In genomic region chr19:10193666-10194499, GRCh38 we compare ENCODE assay signal across 1 cellular context.
TF ChIP-seq lines count a peak whose summit lies in the region.

No MANE protein-coding gene starts in this region.

TF ChIP-seq in HEK293, 187 proteins besides CTCF, POLR2A, EP300 and RAD21 (continued from another document):
- peak; percentile 87 for TF ChIP-seq REST (tag by site-specific recombination; IDR thresholded peaks at IDR 0.05)
- TF ChIP-seq ZBTB8A (tag by site-specific recombination; IDR thresholded peaks at IDR 0.05), result peak; percentile 44; the same call in 1 of the 2 replicates
- no peak for TF ChIP-seq FEZF1 (tag by site-specific recombination; IDR thresholded peaks at IDR 0.05)
- no peak for TF ChIP-seq ZNF791 (tag by site-specific recombination; IDR thresholded peaks at IDR 0.05)
- TF ChIP-seq ZNF362 (tag by site-specific recombination; IDR thresholded peaks at IDR 0.05), result 0 out of 2 replicates have a peak, but pooled peaks have one; percentile 45
- TF ChIP-seq ZNF785 (tag by site-specific recombination; IDR thresholded peaks at IDR 0.05), result no peak
- no peak for TF ChIP-seq SETDB1 (IDR thresholded peaks at IDR 0.05; ENCODE audit: insufficient read length, low read length)
- 0 out of 2 replicates have a peak, but pooled peaks have one; percentile 9 for TF ChIP-seq ZBTB1 (tag by site-specific recombination; IDR thresholded peaks at IDR 0.05)
- 0 out of 2 replicates have a peak, but pooled peaks have one; percentile 35 for TF ChIP-seq GLI4 (tag by site-specific recombination; IDR thresholded peaks at IDR 0.05)
- TF ChIP-seq ZNF184 (tag by site-specific recombination; IDR thresholded peaks at IDR 0.05), result 0 out of 2 replicates have a peak, but pooled peaks have one; percentile 26
- TF ChIP-seq ZNF777 (tag by site-specific recombination; IDR thresholded peaks at IDR 0.05; ENCODE audit: borderline replicate concordance), result peak; percentile 80; the same call in 1 of the 2 replicates
- peak; percentile 36 for TF ChIP-seq PATZ1 (tag by site-specific recombination; IDR thresholded peaks at IDR 0.05)
- TF ChIP-seq ZNF248 (tag by site-specific recombination; IDR thresholded peaks at IDR 0.05), result no peak
- TF ChIP-seq ZNF561 (tag by site-specific recombination; IDR thresholded peaks at IDR 0.05; ENCODE audit: borderline replicate concordance), result peak; percentile 79; the same call in 1 of the 2 replicates
- TF ChIP-seq ZNF501 (tag by site-specific recombination; IDR thresholded peaks at IDR 0.05), result no peak
- TF ChIP-seq, protein P1, sequence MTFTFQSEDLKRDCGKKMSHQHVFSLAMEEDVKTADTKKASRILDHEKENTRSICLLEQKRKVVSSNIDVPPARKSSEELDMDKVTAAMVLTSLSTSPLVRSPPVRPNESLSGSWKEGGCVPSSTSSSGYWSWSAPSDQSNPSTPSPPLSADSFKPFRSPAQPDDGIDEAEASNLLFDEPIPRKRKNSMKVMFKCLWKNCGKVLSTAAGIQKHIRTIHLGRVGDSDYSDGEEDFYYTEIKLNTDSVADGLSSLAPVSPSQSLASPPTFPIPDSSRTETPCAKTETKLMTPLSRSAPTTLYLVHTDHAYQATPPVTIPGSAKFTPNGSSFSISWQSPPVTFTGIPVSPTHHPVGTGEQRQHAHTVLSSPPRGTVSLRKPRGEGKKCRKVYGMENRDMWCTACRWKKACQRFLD (tag by site-specific recombination; IDR thresholded peaks at IDR 0.05), result 0 out of 2 replicates have a peak, but pooled peaks have one; percentile 48
- TF ChIP-seq ZNF521 (tag by site-specific recombination; IDR thresholded peaks at IDR 0.05), result no peak
- TF ChIP-seq ZXDB (tag by site-specific recombination; IDR thresholded peaks at IDR 0.05), result peak; percentile 77; the same call in 1 of the 2 replicates
- 0 out of 2 replicates have a peak, but pooled peaks have one; percentile 8 for TF ChIP-seq ZNF292 (tag by site-specific recombination; IDR thresholded peaks at IDR 0.05; ENCODE audit: borderline replicate concordance, low read depth)
- peak; percentile 77 for TF ChIP-seq PRDM10 (tag by site-specific recombination; IDR thresholded peaks at IDR 0.05)
- TF ChIP-seq MEIS1 (CRISPR knock-in tag; IDR thresholded peaks at IDR 0.05; ENCODE audit: borderline replicate concordance), result no peak
- TF ChIP-seq, protein P2, sequence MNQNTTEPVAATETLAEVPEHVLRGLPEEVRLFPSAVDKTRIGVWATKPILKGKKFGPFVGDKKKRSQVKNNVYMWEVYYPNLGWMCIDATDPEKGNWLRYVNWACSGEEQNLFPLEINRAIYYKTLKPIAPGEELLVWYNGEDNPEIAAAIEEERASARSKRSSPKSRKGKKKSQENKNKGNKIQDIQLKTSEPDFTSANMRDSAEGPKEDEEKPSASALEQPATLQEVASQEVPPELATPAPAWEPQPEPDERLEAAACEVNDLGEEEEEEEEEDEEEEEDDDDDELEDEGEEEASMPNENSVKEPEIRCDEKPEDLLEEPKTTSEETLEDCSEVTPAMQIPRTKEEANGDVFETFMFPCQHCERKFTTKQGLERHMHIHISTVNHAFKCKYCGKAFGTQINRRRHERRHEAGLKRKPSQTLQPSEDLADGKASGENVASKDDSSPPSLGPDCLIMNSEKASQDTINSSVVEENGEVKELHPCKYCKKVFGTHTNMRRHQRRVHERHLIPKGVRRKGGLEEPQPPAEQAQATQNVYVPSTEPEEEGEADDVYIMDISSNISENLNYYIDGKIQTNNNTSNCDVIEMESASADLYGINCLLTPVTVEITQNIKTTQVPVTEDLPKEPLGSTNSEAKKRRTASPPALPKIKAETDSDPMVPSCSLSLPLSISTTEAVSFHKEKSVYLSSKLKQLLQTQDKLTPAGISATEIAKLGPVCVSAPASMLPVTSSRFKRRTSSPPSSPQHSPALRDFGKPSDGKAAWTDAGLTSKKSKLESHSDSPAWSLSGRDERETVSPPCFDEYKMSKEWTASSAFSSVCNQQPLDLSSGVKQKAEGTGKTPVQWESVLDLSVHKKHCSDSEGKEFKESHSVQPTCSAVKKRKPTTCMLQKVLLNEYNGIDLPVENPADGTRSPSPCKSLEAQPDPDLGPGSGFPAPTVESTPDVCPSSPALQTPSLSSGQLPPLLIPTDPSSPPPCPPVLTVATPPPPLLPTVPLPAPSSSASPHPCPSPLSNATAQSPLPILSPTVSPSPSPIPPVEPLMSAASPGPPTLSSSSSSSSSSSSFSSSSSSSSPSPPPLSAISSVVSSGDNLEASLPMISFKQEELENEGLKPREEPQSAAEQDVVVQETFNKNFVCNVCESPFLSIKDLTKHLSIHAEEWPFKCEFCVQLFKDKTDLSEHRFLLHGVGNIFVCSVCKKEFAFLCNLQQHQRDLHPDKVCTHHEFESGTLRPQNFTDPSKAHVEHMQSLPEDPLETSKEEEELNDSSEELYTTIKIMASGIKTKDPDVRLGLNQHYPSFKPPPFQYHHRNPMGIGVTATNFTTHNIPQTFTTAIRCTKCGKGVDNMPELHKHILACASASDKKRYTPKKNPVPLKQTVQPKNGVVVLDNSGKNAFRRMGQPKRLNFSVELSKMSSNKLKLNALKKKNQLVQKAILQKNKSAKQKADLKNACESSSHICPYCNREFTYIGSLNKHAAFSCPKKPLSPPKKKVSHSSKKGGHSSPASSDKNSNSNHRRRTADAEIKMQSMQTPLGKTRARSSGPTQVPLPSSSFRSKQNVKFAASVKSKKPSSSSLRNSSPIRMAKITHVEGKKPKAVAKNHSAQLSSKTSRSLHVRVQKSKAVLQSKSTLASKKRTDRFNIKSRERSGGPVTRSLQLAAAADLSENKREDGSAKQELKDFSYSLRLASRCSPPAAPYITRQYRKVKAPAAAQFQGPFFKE (tag by site-specific recombination; IDR thresholded peaks at IDR 0.05; ENCODE audit: borderline replicate concordance), result no peak
- no peak for TF ChIP-seq ZNF19 (tag by site-specific recombination; IDR thresholded peaks at IDR 0.05; ENCODE audit: low read depth)
